In genomic region chr3:50251220-50251619, GRCh38 we compare ENCODE assay signal across 8 cellular contexts. TPM values are rescaled to one million over a fixed set of nuclear protein-coding genes. Genes with fewer than 3 reads are reported as not detected.
A peak's percentile ranks its signal among the peaks of the same experiment; 100 is the strongest.
DNase-seq lines count a peak whose midpoint lies in the region; ATAC-seq and TF ChIP-seq lines count a peak whose summit lies in the region.

No MANE protein-coding gene starts in this region.

- no peaks in the 10 kb centered on the region for H3K27me3 Mint-ChIP-seq in activated T-helper 2 cell treated with anti-CD3 and anti-CD28 coated beads, Interferon-gamma antibody, Interleukin-2, Interleukin-4, amounts not matched to agents 10 μg/mL and 5 μg/mL and 100 μg/mL, durations not matched to agents 14 hours and 24 hours and 36 hours (ENCODE audit: low read depth)

- H3K9me3 Mint-ChIP-seq in activated T-helper 2 cell treated with anti-CD3 and anti-CD28 coated beads, Interferon-gamma antibody, Interleukin-2, Interleukin-4, amounts not matched to agents 10 μg/mL and 5 μg/mL and 100 μg/mL, durations not matched to agents 14 hours and 24 hours and 36 hours: no peaks in the 10 kb centered on the region

- peaks cover 48% of the 10 kb centered on the region for H3K36me3 Mint-ChIP-seq in activated T-helper 2 cell treated with anti-CD3 and anti-CD28 coated beads, Interferon-gamma antibody, Interleukin-2, Interleukin-4, amounts not matched to agents 10 μg/mL and 5 μg/mL and 100 μg/mL, durations not matched to agents 14 hours and 24 hours and 36 hours (ENCODE audit: low read depth)

- H3K4me3 Mint-ChIP-seq in activated T-helper 2 cell treated with anti-CD3 and anti-CD28 coated beads, Interferon-gamma antibody, Interleukin-2, Interleukin-4, amounts not matched to agents 10 μg/mL and 5 μg/mL and 100 μg/mL, durations not matched to agents 14 hours and 24 hours and 36 hours (ENCODE audit: low read depth): no peak overlapping the region

- H3K4me3 ChIP-seq in foreskin fibroblast (ENCODE audit: low read depth in 1 of 2, low read length in 2 of 2): no peak overlapping the region

- peak overlapping the region; percentile 84 for H3K27ac Mint-ChIP-seq in activated T-helper 2 cell treated with anti-CD3 and anti-CD28 coated beads, Interferon-gamma antibody, Interleukin-2, Interleukin-4, amounts not matched to agents 10 μg/mL and 5 μg/mL and 100 μg/mL, durations not matched to agents 14 hours and 24 hours and 36 hours

- no peak for DNase-seq in activated CD4-positive, CD25-positive, alpha-beta regulatory T cell (lab: John Stamatoyannopoulos, UW)
- DNase-seq in activated T-helper 2 cell treated with anti-CD3 and anti-CD28 coated beads, Interferon-gamma antibody, Interleukin-2, Interleukin-4, amounts not matched to agents 10 μg/mL and 5 μg/mL and 100 μg/mL, durations not matched to agents 14 hours and 24 hours and 36 hours (ENCODE audit: low spot score): no peak
- peak; percentile 77 to 85 for DNase-seq in foreskin fibroblast
- peak; percentile 39 to 52 for DNase-seq in stimulated activated CD8-positive, alpha-beta memory T cell treated with anti-CD3 and anti-CD28 coated beads, Interleukin-7, amount 100 ng/mL, for 4 hours (ENCODE audit: low read depth in 2 of 2)
- DNase-seq in KG1 (lab: John Stamatoyannopoulos, UW): no peak
- DNase-seq in NAMALWA (ENCODE audit: low spot score): no peak
- DNase-seq in inferior parietal cortex (ENCODE audit: extremely low spot score): no peak

- peak; percentile 44 to 45 for ATAC-seq in activated CD4-positive, CD25-positive, alpha-beta regulatory T cell treated with anti-CD3 and anti-CD28 coated beads, Interleukin-2, amount 50 U/mL, for 24 hours

- intact Hi-C loops in activated T-helper 2 cell treated with anti-CD3 and anti-CD28 coated beads, Interferon-gamma antibody, Interleukin-2, Interleukin-4, amounts not matched to agents 10 μg/mL and 5 μg/mL and 100 μg/mL, durations not matched to agents 14 hours and 24 hours and 36 hours (cut with micrococcal nuclease): no loop called here

- H3K4me1 Mint-ChIP-seq in activated T-helper 2 cell treated with anti-CD3 and anti-CD28 coated beads, Interferon-gamma antibody, Interleukin-2, Interleukin-4, amounts not matched to agents 10 μg/mL and 5 μg/mL and 100 μg/mL, durations not matched to agents 14 hours and 24 hours and 36 hours (ENCODE audit: low read depth): peaks cover 26% of the 10 kb centered on the region

- TF ChIP-seq CTCF in foreskin fibroblast (IDR thresholded peaks at IDR 0.05; ENCODE audit: low read depth, low read length): no peak

RNA-seq across cellular contexts. Expression of gene GNAI2, which starts 15.2 kb away (rescaled TPM):
- 267 and 269 TPM in 2 replicates for total RNA-seq in activated T-helper 2 cell treated with anti-CD3 and anti-CD28 coated beads, Interferon-gamma antibody, Interleukin-2, Interleukin-4, amounts not matched to agents 10 μg/mL and 5 μg/mL and 100 μg/mL, durations not matched to agents 14 hours and 24 hours and 36 hours

RNA-seq across cellular contexts. Expression of gene SEMA3B, which starts 17.7 kb away (rescaled TPM):
- total RNA-seq in activated T-helper 2 cell treated with anti-CD3 and anti-CD28 coated beads, Interferon-gamma antibody, Interleukin-2, Interleukin-4, amounts not matched to agents 10 μg/mL and 5 μg/mL and 100 μg/mL, durations not matched to agents 14 hours and 24 hours and 36 hours: 0.30 and 0.68 TPM in 2 replicates

RNA-seq across cellular contexts. Expression of gene LSMEM2, which starts 27.7 kb away (rescaled TPM):
- not detected in 2 replicates for total RNA-seq in activated T-helper 2 cell treated with anti-CD3 and anti-CD28 coated beads, Interferon-gamma antibody, Interleukin-2, Interleukin-4, amounts not matched to agents 10 μg/mL and 5 μg/mL and 100 μg/mL, durations not matched to agents 14 hours and 24 hours and 36 hours

RNA-seq across cellular contexts. Expression of gene IFRD2, which starts 41.0 kb away (rescaled TPM):
- 154 and 164 TPM in 2 replicates for total RNA-seq in activated T-helper 2 cell treated with anti-CD3 and anti-CD28 coated beads, Interferon-gamma antibody, Interleukin-2, Interleukin-4, amounts not matched to agents 10 μg/mL and 5 μg/mL and 100 μg/mL, durations not matched to agents 14 hours and 24 hours and 36 hours

RNA-seq across cellular contexts. Expression of gene SLC38A3, which starts 46.1 kb away (rescaled TPM):
- total RNA-seq in activated T-helper 2 cell treated with anti-CD3 and anti-CD28 coated beads, Interferon-gamma antibody, Interleukin-2, Interleukin-4, amounts not matched to agents 10 μg/mL and 5 μg/mL and 100 μg/mL, durations not matched to agents 14 hours and 24 hours and 36 hours: not detected in 2 replicates

Comparison
In these comparisons a context has a peak if more than half of its experiments do, and no peak if none do; other contexts are left out.
1. DNase-seq: peak in foreskin fibroblast (2 of 2) and stimulated activated CD8-positive, alpha-beta memory T cell treated with anti-CD3 and anti-CD28 coated beads, Interleukin-7, amount 100 ng/mL, for 4 hours (2 of 2); none in activated CD4-positive, CD25-positive, alpha-beta regulatory T cell (0 of 4), activated T-helper 2 cell treated with anti-CD3 and anti-CD28 coated beads, Interferon-gamma antibody, Interleukin-2, Interleukin-4, amounts not matched to agents 10 μg/mL and 5 μg/mL and 100 μg/mL, durations not matched to agents 14 hours and 24 hours and 36 hours (single experiment), KG1 (single experiment), NAMALWA (single experiment) and inferior parietal cortex (single experiment).